21 cellular contexts compared by ENCODE assay signal in the genomic region with DNA sequence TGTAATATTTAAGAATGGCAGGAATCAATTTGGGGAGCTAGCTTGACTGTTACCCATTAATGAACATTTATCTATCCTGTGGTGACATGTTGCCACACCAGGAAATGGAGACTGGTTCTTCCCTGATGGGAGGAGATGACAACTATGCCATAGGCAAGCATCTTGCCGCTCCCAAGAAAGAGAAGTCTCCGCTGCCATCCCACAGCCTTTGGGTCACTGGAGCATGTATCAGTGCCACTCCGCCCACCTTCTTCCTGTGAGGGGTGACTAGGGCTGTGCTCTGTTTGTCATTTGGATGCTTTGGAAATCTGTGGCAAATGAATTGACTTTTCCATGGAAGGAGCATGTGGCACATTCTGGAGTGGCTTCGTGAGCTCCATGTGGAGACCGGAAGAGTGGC. TPM values are rescaled to one million over a fixed set of nuclear protein-coding genes. Genes with fewer than 3 reads are reported as not detected.
"Had no signal": no experiment of that assay in that cellular context is flagged by ENCODE, and none has a peak within 500 bp of the region (broad histone marks: within the 10 kb centered on the region; RNA-seq: fewer than 3 reads in every experiment).

No MANE protein-coding gene starts in this region.

- H3K4me3 Mint-ChIP-seq: activated naive CD4-positive, alpha-beta T cell treated with anti-CD3 and anti-CD28 coated beads for 36 hours; mesothelial cell of epicardium; natural killer cell treated with Interleukin-12 subunit alpha and Interleukin-12 subunit beta and Interleukin-15 and Interleukin-18, amount 100 ng/mL, for 72 hours; stimulated activated effector memory CD8-positive, alpha-beta T cell treated with anti-CD3 and anti-CD28 coated beads, Interleukin-12 subunit alpha, Interleukin-12 subunit beta, amount 100 ng/mL, for 72 hours had no signal

- ATAC-seq: esophagus mucosa; natural killer cell treated with Interleukin-12 subunit alpha and Interleukin-12 subunit beta and Interleukin-15 and Interleukin-18, amount 100 ng/mL, for 72 hours; sciatic nerve; stimulated activated effector memory CD8-positive, alpha-beta T cell treated with anti-CD3 and anti-CD28 coated beads, Interleukin-12 subunit alpha, Interleukin-12 subunit beta, amount 100 ng/mL, for 72 hours had no signal

- H3K9me3 Mint-ChIP-seq: activated naive CD4-positive, alpha-beta T cell treated with anti-CD3 and anti-CD28 coated beads for 36 hours; mesothelial cell of epicardium; natural killer cell treated with Interleukin-12 subunit alpha and Interleukin-12 subunit beta and Interleukin-15 and Interleukin-18, amount 100 ng/mL, for 72 hours; stimulated activated effector memory CD8-positive, alpha-beta T cell treated with anti-CD3 and anti-CD28 coated beads, Interleukin-12 subunit alpha, Interleukin-12 subunit beta, amount 100 ng/mL, for 72 hours had no signal

- H3K27ac ChIP-seq: left ventricle myocardium inferior, transverse colon, uterus had no signal

- H3K27me3 Mint-ChIP-seq: natural killer cell treated with Interleukin-12 subunit alpha and Interleukin-12 subunit beta and Interleukin-15 and Interleukin-18, amount 100 ng/mL, for 72 hours had no signal

- H3K4me1 Mint-ChIP-seq: mesothelial cell of epicardium had no signal

- H3K4me3 ChIP-seq: left ventricle myocardium inferior, transverse colon, uterus had no signal

- H3K36me3 ChIP-seq: uterus had no signal

- H3K9me3 ChIP-seq: left ventricle myocardium inferior, transverse colon, uterus had no signal

- H3K27me3 ChIP-seq: transverse colon, uterus had no signal

- DNase-seq: activated CD8-positive, alpha-beta memory T cell treated with anti-CD3 and anti-CD28 coated beads for 24 hours; activated CD8-positive, alpha-beta memory T cell treated with anti-CD3 and anti-CD28 coated beads, Interleukin-2, amount 50 U/mL, for 4 hours; activated naive CD4-positive, alpha-beta T cell treated with anti-CD3 and anti-CD28 coated beads for 36 hours; activated T-cell treated with anti-CD3 and anti-CD28 coated beads, Interleukin-2, amount 50 U/mL, for 48 hours; central memory CD4-positive, alpha-beta T cell; effector memory CD4-positive, alpha-beta T cell; hippocampal formation; kidney glomerular epithelial cell; left ventricle myocardium inferior; mammary epithelial cell; small intestine; stimulated activated CD4-positive, alpha-beta T cell treated with anti-CD3 and anti-CD28 coated beads, Interleukin-2, amount 100 ng/mL, for 24 hours; T-helper 9 cell; transverse colon; uterus had no signal

- H3K36me3 Mint-ChIP-seq: stimulated activated effector memory CD8-positive, alpha-beta T cell treated with anti-CD3 and anti-CD28 coated beads, Interleukin-12 subunit alpha, Interleukin-12 subunit beta, amount 100 ng/mL, for 72 hours had no signal

- H3K27ac Mint-ChIP-seq: activated naive CD4-positive, alpha-beta T cell treated with anti-CD3 and anti-CD28 coated beads for 36 hours; mesothelial cell of epicardium; stimulated activated effector memory CD8-positive, alpha-beta T cell treated with anti-CD3 and anti-CD28 coated beads, Interleukin-12 subunit alpha, Interleukin-12 subunit beta, amount 100 ng/mL, for 72 hours had no signal

RNA-seq across cellular contexts. Expression of a gene that starts 14.1 kb away (rescaled TPM):
- total RNA-seq: renal cortical epithelial cell had no signal
